ENCODE assay signal across 18 cellular contexts in genomic region chr6:42690872-42691271, GRCh38. TPM values are rescaled to one million over a fixed set of nuclear protein-coding genes. Genes with fewer than 3 reads are reported as not detected.
A peak's percentile ranks its signal among the peaks of the same experiment; 100 is the strongest.
DNase-seq lines count a peak whose midpoint lies in the region; ATAC-seq, FAIRE-seq and TF ChIP-seq lines count a peak whose summit lies in the region.
"Had no signal": no experiment of that assay in that cellular context is flagged by ENCODE, and none has a peak within 500 bp of the region (broad histone marks: within the 10 kb centered on the region; RNA-seq: fewer than 3 reads in every experiment).

No MANE protein-coding gene starts in this region.

- peaks cover 60% of the 10 kb centered on the region for H3K4me1 Mint-ChIP-seq in activated naive CD4-positive, alpha-beta T cell treated with anti-CD3 and anti-CD28 coated beads, Interleukin-2, amount 50 U/mL, for 24 hours
- peaks cover 38% of the 10 kb centered on the region for H3K4me1 Mint-ChIP-seq in activated CD8-positive, alpha-beta T cell treated with anti-CD3 and anti-CD28 coated beads for 36 hours (ENCODE audit: low read depth)
- peaks cover 49% of the 10 kb centered on the region for H3K4me1 Mint-ChIP-seq in stimulated activated naive CD8-positive, alpha-beta T cell treated with anti-CD3 and anti-CD28 coated beads, Interleukin-15, amount 100 ng/mL, for 72 hours

- DNase-seq in activated naive CD4-positive, alpha-beta T cell treated with Interleukin-2 at 50 U/mL for 16 hours: no peak
- no peak for DNase-seq in activated CD8-positive, alpha-beta T cell treated with anti-CD3 and anti-CD28 coated beads for 36 hours
- DNase-seq in kidney: no peak
- DNase-seq in stimulated activated naive CD8-positive, alpha-beta T cell treated with anti-CD3 and anti-CD28 coated beads, Interleukin-15, amount 100 ng/mL, for 72 hours: no peak
- no peak for DNase-seq in small intestine
- no peak for DNase-seq in dermis blood vessel endothelial cell
- no peak for DNase-seq in DMS153 treated with DMSO at 0.1 percent for 48 hours (lab: John Stamatoyannopoulos, UW; ENCODE audit: unreplicated experiment)
- DNase-seq: KBM-7, left lung, NCI-H1048, NCI-H2171, NCI-H748 treated with DMSO at 0.1 percent for 48 hours, PC-3 had no signal

- POLR2A ChIA-PET in activated CD8-positive, alpha-beta T cell treated with anti-CD3 and anti-CD28 coated beads for 36 hours (lab: Charles Lee): interaction anchor here (0.8 kb wide), 1 partner anchor 105 kb away, joined by 3 read pairs; no protein-coding TSS in a partner anchor

- H3K36me3 ChIP-seq in kidney (ENCODE audit: control insufficient read depth in 1 of 2, insufficient read depth in 2 of 2, low read length in 2 of 2): peaks cover 37 to 41% of the 10 kb centered on the region in 2 donors
- H3K36me3 ChIP-seq in small intestine (ENCODE audit: control insufficient read depth in 2 of 2, insufficient read depth in 2 of 2, low read length in 2 of 2): peaks cover 15 to 39% of the 10 kb centered on the region in 2 donors

- no peak overlapping the region for H3K4me3 ChIP-seq in kidney (ENCODE audit: low read length in 2 of 2)
- H3K4me3 ChIP-seq in small intestine (ENCODE audit: low read depth in 1 of 2, low read length in 2 of 2): no peak overlapping the region
- H3K4me3 ChIP-seq: left lung, SK-N-MC, vagina had no signal

- H3K36me3 Mint-ChIP-seq in activated naive CD4-positive, alpha-beta T cell treated with anti-CD3 and anti-CD28 coated beads, Interleukin-2, amount 50 U/mL, for 24 hours: peaks cover 24% of the 10 kb centered on the region
- peaks cover 60% of the 10 kb centered on the region for H3K36me3 Mint-ChIP-seq in activated CD8-positive, alpha-beta T cell treated with anti-CD3 and anti-CD28 coated beads for 36 hours (ENCODE audit: low read depth)

- FAIRE-seq in kidney (lab: Jason Lieb, UNC) (no peak), small intestine (lab: Jason Lieb, UNC) (no peak)
- FAIRE-seq: endometrium, H54 had no signal

- no peak for TF ChIP-seq CTCF in activated CD8-positive, alpha-beta T cell treated with anti-CD3 and anti-CD28 coated beads for 36 hours (IDR thresholded peaks at IDR 0.05)
- no peak for TF ChIP-seq CTCF in kidney (IDR thresholded peaks at IDR 0.05; ENCODE audit: borderline replicate concordance, extremely low read depth, insufficient read depth)

- H3K9me3 Mint-ChIP-seq in activated naive CD4-positive, alpha-beta T cell treated with anti-CD3 and anti-CD28 coated beads, Interleukin-2, amount 50 U/mL, for 24 hours: no peaks in the 10 kb centered on the region
- no peaks in the 10 kb centered on the region for H3K9me3 Mint-ChIP-seq in activated CD8-positive, alpha-beta T cell treated with anti-CD3 and anti-CD28 coated beads for 36 hours
- H3K9me3 Mint-ChIP-seq in stimulated activated naive CD8-positive, alpha-beta T cell treated with anti-CD3 and anti-CD28 coated beads, Interleukin-15, amount 100 ng/mL, for 72 hours: no peaks in the 10 kb centered on the region

- H3K9ac ChIP-seq in kidney (ENCODE audit: low read length in 2 of 2): no peak overlapping the region

- H3K9me3 ChIP-seq in kidney (ENCODE audit: control insufficient read depth in 1 of 2, low read length in 2 of 2) (no peaks in the 10 kb centered on the region), small intestine (ENCODE audit: control insufficient read depth, low read depth) (no peaks in the 10 kb centered on the region)
- H3K9me3 ChIP-seq: left lung, vagina had no signal

- H3K4me1 ChIP-seq in kidney (ENCODE audit: control insufficient read depth in 1 of 2, insufficient read depth in 1 of 2, low read depth in 1 of 2, low read length in 2 of 2): peaks cover 0 to 6% of the 10 kb centered on the region in 2 donors
- H3K4me1 ChIP-seq in small intestine (ENCODE audit: control insufficient read depth in 2 of 2, insufficient read depth in 1 of 2, low read depth in 1 of 2, low read length in 1 of 2): no peaks in the 10 kb centered on the region

- H3K27me3 ChIP-seq in small intestine (ENCODE audit: control insufficient read depth in 2 of 2, insufficient read depth in 2 of 2, low read length in 2 of 2): no peaks in the 10 kb centered on the region
- H3K27me3 ChIP-seq: left lung, vagina had no signal

- intact Hi-C loops in activated CD8-positive, alpha-beta T cell treated with anti-CD3 and anti-CD28 coated beads for 36 hours (cut with micrococcal nuclease): no loop called here
- intact Hi-C loops in kidney (cut with DNase I): no loop called here

- WGBS in small intestine, 3 donors: 72 to 82% (median 74%) methylated on average over 2 of the region's 2 CpGs

- no peak for ATAC-seq in activated CD8-positive, alpha-beta T cell treated with anti-CD3 and anti-CD28 coated beads for 36 hours
- peak; percentile 46 for ATAC-seq in stimulated activated naive CD8-positive, alpha-beta T cell treated with anti-CD3 and anti-CD28 coated beads, Interleukin-15, amount 100 ng/mL, for 72 hours
- ATAC-seq: left lung, PC-3 had no signal

- peak overlapping the region; percentile 21 for H3K4me3 Mint-ChIP-seq in activated naive CD4-positive, alpha-beta T cell treated with anti-CD3 and anti-CD28 coated beads, Interleukin-2, amount 50 U/mL, for 24 hours
- no peak overlapping the region for H3K4me3 Mint-ChIP-seq in activated CD8-positive, alpha-beta T cell treated with anti-CD3 and anti-CD28 coated beads for 36 hours
- no peak overlapping the region for H3K4me3 Mint-ChIP-seq in stimulated activated naive CD8-positive, alpha-beta T cell treated with anti-CD3 and anti-CD28 coated beads, Interleukin-15, amount 100 ng/mL, for 72 hours

- H3K27ac Mint-ChIP-seq in activated naive CD4-positive, alpha-beta T cell treated with anti-CD3 and anti-CD28 coated beads, Interleukin-2, amount 50 U/mL, for 24 hours: peak overlapping the region; percentile 79
- H3K27ac Mint-ChIP-seq in activated CD8-positive, alpha-beta T cell treated with anti-CD3 and anti-CD28 coated beads for 36 hours: peak overlapping the region; percentile 73
- H3K27ac Mint-ChIP-seq in stimulated activated naive CD8-positive, alpha-beta T cell treated with anti-CD3 and anti-CD28 coated beads, Interleukin-15, amount 100 ng/mL, for 72 hours: peak overlapping the region; percentile 5 to 48

- H3K27me3 Mint-ChIP-seq in activated naive CD4-positive, alpha-beta T cell treated with anti-CD3 and anti-CD28 coated beads, Interleukin-2, amount 50 U/mL, for 24 hours: no peaks in the 10 kb centered on the region
- H3K27me3 Mint-ChIP-seq in activated CD8-positive, alpha-beta T cell treated with anti-CD3 and anti-CD28 coated beads for 36 hours: no peaks in the 10 kb centered on the region
- H3K27me3 Mint-ChIP-seq in stimulated activated naive CD8-positive, alpha-beta T cell treated with anti-CD3 and anti-CD28 coated beads, Interleukin-15, amount 100 ng/mL, for 72 hours: no peaks in the 10 kb centered on the region

- H3K27ac ChIP-seq in kidney (ENCODE audit: low read depth in 2 of 2, low read length in 2 of 2) (peak overlapping the region; percentile 35 to 53), small intestine (ENCODE audit: low read depth in 1 of 2, low read length in 1 of 2) (no peak overlapping the region)
- H3K27ac ChIP-seq: SK-N-MC, vagina had no signal

- CTCF ChIA-PET in activated CD8-positive, alpha-beta T cell treated with anti-CD3 and anti-CD28 coated beads for 36 hours (lab: Charles Lee): interaction anchor here (1.4 to 7.8 kb wide), 3 partner anchors 18 to 36 kb away, joined by 3 to 39 read pairs (median 29); no protein-coding TSS in a partner anchor

RNA-seq across cellular contexts. Expression of gene PRPH2, which starts 31.5 kb away (rescaled TPM):
- not detected for total RNA-seq in activated CD8-positive, alpha-beta T cell treated with anti-CD3 and anti-CD28 coated beads for 36 hours
- total RNA-seq in kidney (1.6 TPM), dermis blood vessel endothelial cell (0.17 and 2.0 TPM in 2 replicates)
- polyA plus RNA-seq in kidney (ENCODE audit: insufficient read depth, low read depth, low replicate concordance) (0.75 TPM), small intestine (under 1 TPM in 1 of 3 donors, not detected in 2; 0.92 TPM)
- total RNA-seq: PC-3, vagina had no signal

RNA-seq across cellular contexts. Expression of gene TBCC, which starts 55.0 kb away (rescaled TPM):
- total RNA-seq in activated CD8-positive, alpha-beta T cell treated with anti-CD3 and anti-CD28 coated beads for 36 hours: 10 to 100 TPM; 16.0 to 16.3 TPM
- 21.2 TPM for total RNA-seq in kidney
- 17.6 TPM for polyA plus RNA-seq in kidney (ENCODE audit: insufficient read depth, low read depth, low replicate concordance)
- polyA plus RNA-seq in small intestine: 10 to 100 TPM; 23.8 to 30.0 (median 25.7) TPM
- 41.9 and 53.4 TPM in 2 replicates for total RNA-seq in dermis blood vessel endothelial cell

Comparison
In these comparisons a context has a peak if more than half of its experiments do, and no peak if none do; other contexts are left out.
1. H3K27ac Mint-ChIP-seq: peak in every context shown above with its lines; median percentile 79 in activated naive CD4-positive, alpha-beta T cell treated with anti-CD3 and anti-CD28 coated beads, Interleukin-2, amount 50 U/mL, for 24 hours; 73 in activated CD8-positive, alpha-beta T cell treated with anti-CD3 and anti-CD28 coated beads for 36 hours; 26 in stimulated activated naive CD8-positive, alpha-beta T cell treated with anti-CD3 and anti-CD28 coated beads, Interleukin-15, amount 100 ng/mL, for 72 hours.
2. H3K27ac ChIP-seq: peak in kidney (2 of 2); none in small intestine (0 of 2).